23 cellular contexts compared by ENCODE assay signal in genomic region chr1:145847827-145848226, GRCh38. TPM values are rescaled to one million over a fixed set of nuclear protein-coding genes. Genes with fewer than 3 reads are reported as not detected.
"Had no signal": no experiment of that assay in that cellular context is flagged by ENCODE, and none has a peak within 500 bp of the region (broad histone marks: within the 10 kb centered on the region; RNA-seq: fewer than 3 reads in every experiment).

No MANE protein-coding gene starts in this region.

- H3K4me3 ChIP-seq: dorsolateral prefrontal cortex, esophagus muscularis mucosa, gastrocnemius medialis, heart right ventricle, left lung, lower lobe of right lung, psoas muscle, right lobe of liver, tibial artery, upper lobe of right lung, vagina had no signal

- ATAC-seq: gastrocnemius medialis; heart right ventricle; left lung; lower lobe of right lung; naive thymus-derived CD8-positive, alpha-beta T cell; psoas muscle; right lobe of liver; stimulated activated memory B cell treated with anti-CD40 and anti-IgM and Interleukin-4, amounts not matched to agents 10 μg/mL and 1 μg/mL and 100 μg/mL, for 72 hours; upper lobe of right lung had no signal

- H3K27ac Mint-ChIP-seq: stimulated activated memory B cell treated with anti-CD40 and anti-IgM and Interleukin-4, amounts not matched to agents 10 μg/mL and 1 μg/mL and 100 μg/mL, for 72 hours; stimulated activated naive CD8-positive, alpha-beta T cell treated with anti-CD3 and anti-CD28 coated beads, Interleukin-15, Interleukin-2, amounts not matched to agents 100 ng/mL and 50 ng/mL, for 24 hours had no signal

- H3K9me3 Mint-ChIP-seq: naive thymus-derived CD8-positive, alpha-beta T cell; stimulated activated memory B cell treated with anti-CD40 and anti-IgM and Interleukin-4, amounts not matched to agents 10 μg/mL and 1 μg/mL and 100 μg/mL, for 72 hours; stimulated activated naive CD8-positive, alpha-beta T cell treated with anti-CD3 and anti-CD28 coated beads, Interleukin-15, Interleukin-2, amounts not matched to agents 100 ng/mL and 50 ng/mL, for 24 hours had no signal

- H3K27me3 Mint-ChIP-seq: naive thymus-derived CD8-positive, alpha-beta T cell; stimulated activated memory B cell treated with anti-CD40 and anti-IgM and Interleukin-4, amounts not matched to agents 10 μg/mL and 1 μg/mL and 100 μg/mL, for 72 hours; stimulated activated naive CD8-positive, alpha-beta T cell treated with anti-CD3 and anti-CD28 coated beads, Interleukin-15, Interleukin-2, amounts not matched to agents 100 ng/mL and 50 ng/mL, for 24 hours had no signal

- H3K27me3 ChIP-seq: dorsolateral prefrontal cortex, esophagus muscularis mucosa, gastrocnemius medialis, heart right ventricle, left lung, right lobe of liver, tibial artery, upper lobe of right lung, vagina had no signal

- H3K27ac ChIP-seq: epithelial cell of prostate, esophagus muscularis mucosa, gastrocnemius medialis, heart right ventricle, left lung, lower lobe of right lung, psoas muscle, right lobe of liver, tibial artery, upper lobe of right lung, vagina had no signal

- H3K4me3 Mint-ChIP-seq: stimulated activated memory B cell treated with anti-CD40 and anti-IgM and Interleukin-4, amounts not matched to agents 10 μg/mL and 1 μg/mL and 100 μg/mL, for 72 hours; stimulated activated naive CD8-positive, alpha-beta T cell treated with anti-CD3 and anti-CD28 coated beads, Interleukin-15, Interleukin-2, amounts not matched to agents 100 ng/mL and 50 ng/mL, for 24 hours had no signal

- DNase-seq: cortex of kidney; dorsolateral prefrontal cortex; effector CD8-positive, alpha-beta T cell; gastrocnemius medialis; heart right ventricle; hypothalamus; islet precursor cell; left lung; lower lobe of right lung; naive thymus-derived CD8-positive, alpha-beta T cell; psoas muscle; retina; right lobe of liver; stimulated activated CD4-positive, alpha-beta T cell treated with anti-CD3 and anti-CD28 coated beads, Interleukin-4, amount 100 ng/mL, for 1 hour; stimulated activated CD8-positive, alpha-beta memory T cell treated with anti-CD3 and anti-CD28 coated beads, Interleukin-4, amount 100 ng/mL, for 48 hours; tibial artery; upper lobe of right lung had no signal

- H3K9me3 ChIP-seq: esophagus muscularis mucosa, gastrocnemius medialis, heart right ventricle, left lung, lower lobe of right lung, psoas muscle, right lobe of liver, tibial artery, upper lobe of right lung, vagina had no signal

RNA-seq across cellular contexts. Expression of gene ANKRD35, which starts 37.8 kb away (rescaled TPM):
- total RNA-seq: mononuclear cell; naive thymus-derived CD8-positive, alpha-beta T cell had no signal
